19 cellular contexts compared by ENCODE assay signal in the genomic region with DNA sequence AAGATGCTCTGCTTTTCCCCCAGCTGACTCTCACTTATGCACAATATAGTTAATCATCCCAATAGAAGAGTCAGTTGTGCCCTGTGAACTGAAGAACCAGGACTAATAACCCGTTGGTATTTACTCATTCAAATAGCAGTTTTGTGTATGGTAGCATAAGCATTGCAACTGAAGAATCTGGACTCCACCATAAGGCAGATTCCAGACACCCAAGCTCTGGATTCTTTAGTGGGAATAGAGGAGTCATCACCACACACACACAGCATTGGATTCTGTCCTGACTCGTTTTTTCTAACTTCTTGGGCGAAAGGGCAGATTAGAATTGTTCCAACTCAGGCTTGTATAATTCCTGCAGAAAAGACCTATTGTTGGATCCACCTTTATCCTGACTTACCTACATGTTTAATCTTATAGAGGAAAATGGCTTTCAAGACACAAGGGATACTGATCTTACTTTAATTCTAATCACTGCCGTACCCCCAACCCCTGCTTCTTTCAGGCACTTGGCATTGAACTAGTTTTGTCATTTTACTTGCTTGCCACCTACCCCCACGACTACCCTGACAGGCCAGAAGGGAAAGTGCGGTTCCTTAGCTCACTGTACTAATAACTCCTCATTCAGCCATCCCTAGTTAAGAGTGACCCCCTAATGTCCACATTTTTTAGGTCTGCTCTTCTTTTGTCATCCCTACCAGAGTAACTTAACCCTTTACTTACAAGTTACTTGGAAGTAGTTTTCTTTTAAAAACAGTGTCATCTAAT. TPM values are rescaled to one million over a fixed set of nuclear protein-coding genes. Genes with fewer than 3 reads are reported as not detected.
DNase-seq lines count a peak whose midpoint lies in the region; ATAC-seq lines count a peak whose summit lies in the region.
"Had no signal": no experiment of that assay in that cellular context is flagged by ENCODE, and none has a peak within 500 bp of the region (broad histone marks: within the 10 kb centered on the region; RNA-seq: fewer than 3 reads in every experiment).

No MANE protein-coding gene starts in this region.

- H3K9me3 ChIP-seq in T-helper 17 cell (ENCODE audit: control insufficient read depth, low read length, poor library complexity, severe bottlenecking) (no peaks in the 10 kb centered on the region), trophoblast cell (ENCODE audit: insufficient read depth, low read depth, low read length) (no peaks in the 10 kb centered on the region)
- H3K9me3 ChIP-seq: esophagus squamous epithelium, upper lobe of right lung had no signal

- DNase-seq in EL (peak; percentile 62), T-helper 17 cell (no peak), fibroblast of peridontal ligament (ENCODE audit: extremely low read depth) (peak; percentile 76), trophoblast cell (peak; percentile 77 to 93), T-helper 9 cell (no peak), DMS 273 treated with DMSO at 0.1 percent for 48 hours (lab: John Stamatoyannopoulos, UW) (no peak)
- DNase-seq: activated CD8-positive, alpha-beta memory T cell treated with anti-CD3 and anti-CD28 coated beads, Interleukin-2, amount 10 ng/mL, durations not matched to agents 7 days and 5 days; activated naive CD4-positive, alpha-beta T cell treated with anti-CD3 and anti-CD28 coated beads, Interleukin-2, amount 50 U/mL, for 16 hours; DMS79 treated with DMSO at 0.1 percent for 48 hours; esophagus squamous epithelium; NCI-H1048; NCI-H2227 treated with DMSO at 0.1 percent for 48 hours; stimulated activated CD4-positive, alpha-beta T cell treated with anti-CD3 and anti-CD28 coated beads, Interleukin-2, amount 100 ng/mL, for 24 hours; SW 1271; upper lobe of right lung had no signal

- H3K4me2 ChIP-seq in trophoblast cell (ENCODE audit: low read length), result no peak overlapping the region
- H3K4me2 ChIP-seq: BLaER1 treated with 17β-estradiol and CSF1 and Interleukin-3, amounts not matched to agents 10 nM and 100 nM had no signal

- H3K79me2 ChIP-seq in trophoblast cell (ENCODE audit: control insufficient read depth, insufficient read depth, low read length, poor library complexity), result no peaks in the 10 kb centered on the region

- H3K18ac ChIP-seq in trophoblast cell (ENCODE audit: low read length), result no peak overlapping the region

- no peak overlapping the region for H3K23ac ChIP-seq in trophoblast cell (ENCODE audit: low read length)

- H2BK120ac ChIP-seq in trophoblast cell (ENCODE audit: insufficient read depth, low read length, poor library complexity), result no peak overlapping the region

- H2AFZ ChIP-seq in trophoblast cell (ENCODE audit: insufficient read depth, low read length, poor library complexity), result no peak overlapping the region

- no peak overlapping the region for H4K8ac ChIP-seq in trophoblast cell (ENCODE audit: low read depth, low read length)

- H3K4ac ChIP-seq in trophoblast cell (ENCODE audit: low read depth, low read length), result no peak overlapping the region

- no peak overlapping the region for H3K27ac ChIP-seq in trophoblast cell (ENCODE audit: low read depth, low read length)
- H3K27ac ChIP-seq: BLaER1 treated with 17β-estradiol and CSF1 and Interleukin-3, amounts not matched to agents 10 nM and 100 nM; esophagus squamous epithelium; upper lobe of right lung had no signal

- H3K4me3 ChIP-seq in trophoblast cell (ENCODE audit: low read depth, low read length), result no peak overlapping the region
- H3K4me3 ChIP-seq: BLaER1 treated with 17β-estradiol and CSF1 and Interleukin-3, amounts not matched to agents 10 nM and 100 nM; esophagus squamous epithelium; upper lobe of right lung had no signal

- WGBS in trophoblast cell (ENCODE audit: extremely low coverage, insufficient coverage, insufficient read length), result no CpG with 5 or more reads among the region's 6 CpGs

- H3K27ac Mint-ChIP-seq in T-helper 17 cell, result peak overlapping the region; percentile 41
- H3K27ac Mint-ChIP-seq: activated CD8-positive, alpha-beta memory T cell treated with anti-CD3 and anti-CD28 coated beads, Interleukin-2, amount 10 ng/mL, durations not matched to agents 7 days and 5 days; WTC11 had no signal

- no peaks in the 10 kb centered on the region for H3K27me3 Mint-ChIP-seq in T-helper 17 cell
- H3K27me3 Mint-ChIP-seq: activated CD8-positive, alpha-beta memory T cell treated with anti-CD3 and anti-CD28 coated beads, Interleukin-2, amount 10 ng/mL, durations not matched to agents 7 days and 5 days had no signal

- no peak overlapping the region for H2BK12ac ChIP-seq in trophoblast cell (ENCODE audit: low read length)

- no peak overlapping the region for H3K4me3 Mint-ChIP-seq in T-helper 17 cell
- H3K4me3 Mint-ChIP-seq: activated CD8-positive, alpha-beta memory T cell treated with anti-CD3 and anti-CD28 coated beads, Interleukin-2, amount 10 ng/mL, durations not matched to agents 7 days and 5 days; WTC11 had no signal

- H3K4me1 Mint-ChIP-seq in T-helper 17 cell, result peaks cover 29% of the 10 kb centered on the region
- H3K4me1 Mint-ChIP-seq: activated CD8-positive, alpha-beta memory T cell treated with anti-CD3 and anti-CD28 coated beads, Interleukin-2, amount 10 ng/mL, durations not matched to agents 7 days and 5 days had no signal

- H3K14ac ChIP-seq in trophoblast cell (ENCODE audit: low read length), result no peak overlapping the region

- no peaks in the 10 kb centered on the region for H3K36me3 Mint-ChIP-seq in T-helper 17 cell (ENCODE audit: low read depth)

- no peak overlapping the region for H3K9ac ChIP-seq in trophoblast cell (ENCODE audit: low read length)
- H3K9ac ChIP-seq: BLaER1 treated with 17β-estradiol and CSF1 and Interleukin-3, amounts not matched to agents 10 nM and 100 nM had no signal

- H4K91ac ChIP-seq in trophoblast cell (ENCODE audit: low read depth, low read length), result no peak overlapping the region

- H2AK5ac ChIP-seq in trophoblast cell (ENCODE audit: low read length), result no peak overlapping the region

- H3K79me1 ChIP-seq in trophoblast cell (ENCODE audit: low read length), result no peaks in the 10 kb centered on the region

- H2BK5ac ChIP-seq in trophoblast cell (ENCODE audit: low read depth, low read length, poor library complexity), result no peak overlapping the region

- H3K27me3 ChIP-seq in trophoblast cell (ENCODE audit: insufficient read depth, low read length), result no peaks in the 10 kb centered on the region
- H3K27me3 ChIP-seq: BLaER1 treated with 17β-estradiol and CSF1 and Interleukin-3, amounts not matched to agents 10 nM and 100 nM; esophagus squamous epithelium; upper lobe of right lung had no signal

- no peak overlapping the region for H4K12ac ChIP-seq in trophoblast cell (ENCODE audit: low read depth, low read length)

- H3K36me3 ChIP-seq in trophoblast cell (ENCODE audit: control insufficient read depth in 1 of 2, insufficient read depth in 2 of 2, low read length in 2 of 2), result peaks cover 1 to 2% of the 10 kb centered on the region in 2 experiments
- H3K36me3 ChIP-seq: esophagus squamous epithelium, upper lobe of right lung had no signal

- peaks cover 0 to 6% of the 10 kb centered on the region in 2 experiments for H3K4me1 ChIP-seq in trophoblast cell (ENCODE audit: control insufficient read depth in 1 of 2, insufficient read depth in 2 of 2, low read length in 2 of 2)

- no peak for ATAC-seq in T-helper 17 cell
- ATAC-seq in GM18858 (IDR thresholded peaks at IDR 0.05; ENCODE audit: unreplicated experiment), result no peak
- no peak for ATAC-seq in HG02973 (IDR thresholded peaks at IDR 0.05; ENCODE audit: unreplicated experiment)
- ATAC-seq: activated CD8-positive, alpha-beta memory T cell treated with anti-CD3 and anti-CD28 coated beads, Interleukin-2, amount 10 ng/mL, durations not matched to agents 7 days and 5 days; upper lobe of right lung had no signal

RNA-seq across cellular contexts. Expression of gene NKIRAS1, which starts 42.2 kb away (rescaled TPM):
- total RNA-seq in T-helper 17 cell, result 1 to 10 TPM; 2.6 to 2.7 TPM
- 9.3 and 9.5 TPM in 2 replicates for polyA plus RNA-seq in trophoblast cell (2013)

RNA-seq across cellular contexts. Expression of gene RPL15, which starts 42.4 kb away (rescaled TPM):
- 1,000 to 10,000 TPM; 1,887 to 2,036 TPM for total RNA-seq in T-helper 17 cell
- 2,209 and 2,294 TPM in 2 replicates for polyA plus RNA-seq in trophoblast cell (2013)

Comparison
In these comparisons a context has a peak if more than half of its experiments do, and no peak if none do; other contexts are left out.
1. DNase-seq: peak in EL (single experiment), fibroblast of peridontal ligament (single experiment) and trophoblast cell (2 of 2); none in T-helper 17 cell (0 of 3), T-helper 9 cell (single experiment) and DMS 273 treated with DMSO at 0.1 percent for 48 hours (single experiment).